11 cellular contexts compared by ENCODE assay signal in genomic region chr13:41587490-41587889, GRCh38.
A peak's percentile ranks its signal among the peaks of the same experiment; 100 is the strongest.
DNase-seq lines count a peak whose midpoint lies in the region; ATAC-seq, FAIRE-seq and TF ChIP-seq lines count a peak whose summit lies in the region.
"Had no signal": no experiment of that assay in that cellular context is flagged by ENCODE, and none has a peak within 500 bp of the region (broad histone marks: within the 10 kb centered on the region; RNA-seq: fewer than 3 reads in every experiment).

No MANE protein-coding gene starts in this region.

- no peak overlapping the region for H3K4me2 ChIP-seq in SU-DHL-6 (ENCODE audit: low read depth, low read length, poor library complexity, severe bottlenecking)

- no peak overlapping the region for H3K9ac ChIP-seq in SU-DHL-6 (ENCODE audit: low read length)
- H3K9ac ChIP-seq in kidney (ENCODE audit: low read length in 2 of 2), result no peak overlapping the region

- H3K27me3 ChIP-seq in SU-DHL-6 (ENCODE audit: low read length), result no peaks in the 10 kb centered on the region

- H3K9me3 ChIP-seq in SU-DHL-6 (ENCODE audit: insufficient read depth, low read length), result no peaks in the 10 kb centered on the region
- H3K9me3 ChIP-seq in kidney (ENCODE audit: control insufficient read depth in 1 of 2, low read length in 2 of 2), result no peaks in the 10 kb centered on the region

- no peaks in the 10 kb centered on the region for H3K79me2 ChIP-seq in SU-DHL-6 (ENCODE audit: insufficient read depth, low read length)

- no peak for FAIRE-seq in kidney (lab: Jason Lieb, UNC)
- FAIRE-seq: endothelial cell of umbilical vein, GM12891 had no signal

- no peaks in the 10 kb centered on the region for H3K9me2 ChIP-seq in SU-DHL-6 (replicated peaks; ENCODE audit: insufficient read depth, low read length)

- H2AFZ ChIP-seq in SU-DHL-6 (ENCODE audit: low read depth, low read length, severe bottlenecking), result no peak overlapping the region

- no peaks in the 10 kb centered on the region for H3K4me1 ChIP-seq in kidney (ENCODE audit: control insufficient read depth in 1 of 2, insufficient read depth in 1 of 2, low read depth in 1 of 2, low read length in 2 of 2)

- H3K27ac ChIP-seq in SU-DHL-6 (ENCODE audit: low read depth, low read length) (no peak overlapping the region), kidney (ENCODE audit: low read depth in 2 of 2, low read length in 2 of 2) (no peak overlapping the region)

- H3K4me3 ChIP-seq in SU-DHL-6 (ENCODE audit: insufficient read depth, low read length, poor library complexity, severe bottlenecking) (no peak overlapping the region), kidney (ENCODE audit: low read length in 2 of 2) (no peak overlapping the region)

- peak; percentile 34 for TF ChIP-seq CTCF in SU-DHL-6 (IDR thresholded peaks at IDR 0.05; ENCODE audit: insufficient read depth, low read length, poor library complexity, severe bottlenecking)
- no peak for TF ChIP-seq CTCF in kidney (IDR thresholded peaks at IDR 0.05; ENCODE audit: borderline replicate concordance, extremely low read depth, insufficient read depth)
- TF ChIP-seq CTCF in GM20000 (IDR thresholded peaks at IDR 0.05; ENCODE audit: extremely low read depth, missing control alignments), result no peak

- H3F3A ChIP-seq in SU-DHL-6 (ENCODE audit: insufficient read depth), result peaks cover 8% of the 10 kb centered on the region; the same call in 1 of the 2 replicates

- no peaks in the 10 kb centered on the region for H4K20me1 ChIP-seq in SU-DHL-6 (ENCODE audit: low read depth, low read length)

- no peak for ATAC-seq in Right ventricle myocardium inferior
- ATAC-seq in Right ventricle myocardium superior (ENCODE audit: poor library complexity), result no peak
- ATAC-seq in GM19397 (IDR thresholded peaks at IDR 0.05; ENCODE audit: unreplicated experiment), result no peak

- intact Hi-C loops in Right ventricle myocardium inferior (cut with DNase I), result no loop called here
- intact Hi-C loops in Right ventricle myocardium superior (cut with DNase I), result no loop called here
- intact Hi-C loops in kidney (cut with DNase I), result no loop called here

- H3K36me3 ChIP-seq in SU-DHL-6 (ENCODE audit: low read length), result no peaks in the 10 kb centered on the region
- peaks cover 6 to 16% of the 10 kb centered on the region in 2 donors for H3K36me3 ChIP-seq in kidney (ENCODE audit: control insufficient read depth in 1 of 2, insufficient read depth in 2 of 2, low read length in 2 of 2)

- DNase-seq in Right ventricle myocardium inferior (ENCODE audit: missing footprints) (peak; percentile 62), Right ventricle myocardium superior (no peak), kidney (no peak), GM20000 (ENCODE audit: low spot score) (no peak)
- peak; percentile 2 for DNase-seq in effector CD8-positive, alpha-beta T cell (lab: John Stamatoyannopoulos, UW)
- peak; percentile 9 for DNase-seq in stimulated activated CD8-positive, alpha-beta memory T cell treated with anti-CD3 and anti-CD28 coated beads, Interleukin-12 subunit alpha, Interleukin-12 subunit beta, amount 100 ng/mL, for 1 hour (ENCODE audit: low read depth)
- DNase-seq: NCI-H146 had no signal

Comparison
In these comparisons a context has a peak if more than half of its experiments do, and no peak if none do; other contexts are left out.
1. DNase-seq: peak in Right ventricle myocardium inferior (single experiment), effector CD8-positive, alpha-beta T cell (single experiment) and stimulated activated CD8-positive, alpha-beta memory T cell treated with anti-CD3 and anti-CD28 coated beads, Interleukin-12 subunit alpha, Interleukin-12 subunit beta, amount 100 ng/mL, for 1 hour (single experiment); none in Right ventricle myocardium superior (single experiment), kidney (single experiment) and GM20000 (single experiment).